Comparison of ENCODE assay signal across 8 cellular contexts in genomic region chr7:44081266-44081748, GRCh38. TPM values are rescaled to one million over a fixed set of nuclear protein-coding genes. Genes with fewer than 3 reads are reported as not detected.
DNase-seq lines count a peak whose midpoint lies in the region; ATAC-seq and TF ChIP-seq lines count a peak whose summit lies in the region.

No MANE protein-coding gene starts in this region.

- no peaks in the 10 kb centered on the region for H3K27me3 Mint-ChIP-seq in mesothelial cell of epicardium (ENCODE audit: low read depth)

- POLR2A ChIA-PET in AG04450 (lab: Yijun Ruan, JAX): no interaction called here

- intact Hi-C loops in ascending aorta (cut with DNase I): no loop called here

- H3K27ac Mint-ChIP-seq in mesothelial cell of epicardium: peak overlapping the region; percentile 59

- H3K27me3 ChIP-seq in AG04450 (ENCODE audit: control insufficient read depth, insufficient read depth, low read length) (no peaks in the 10 kb centered on the region), HUES64 (ENCODE audit: insufficient read depth, low read length) (peaks cover 11% of the 10 kb centered on the region; the same call in 1 of the 2 replicates), ascending aorta (no peaks in the 10 kb centered on the region)

- H3K9me3 ChIP-seq in AG04450 (ENCODE audit: control insufficient read depth, insufficient read depth, low read length) (no peaks in the 10 kb centered on the region; the same call in 1 of the 2 replicates), HUES64 (ENCODE audit: insufficient read depth, low read depth, low read length) (no peaks in the 10 kb centered on the region), ascending aorta (no peaks in the 10 kb centered on the region)

- H3K36me3 ChIP-seq in HUES64 (ENCODE audit: insufficient read depth, low read length) (peaks cover 44% of the 10 kb centered on the region), ascending aorta (peaks cover 34 to 43% of the 10 kb centered on the region in 2 donors)

- DNase-seq in AG04450 (ENCODE audit: low read depth, low spot score): no peak
- no peak for DNase-seq in ascending aorta (ENCODE audit: low spot score in 2 of 2)
- DNase-seq in mesothelial cell of epicardium (ENCODE audit: low spot score in 2 of 2, unreplicated experiment in 2 of 2): no peak
- no peak for DNase-seq in NCI-H774 (lab: John Stamatoyannopoulos, UW)
- no peak for DNase-seq in omental fat pad (ENCODE audit: low spot score)
- no peak for DNase-seq in NCI-H187 treated with DMSO at 0.1 percent for 48 hours (lab: John Stamatoyannopoulos, UW)

- WGBS in HUES64: 92% methylated on average over 9 of the region's 9 CpGs

- TF ChIP-seq CTCF in AG04450 (IDR thresholded peaks at IDR 0.05; ENCODE audit: low read depth, low read length) (no peak), ascending aorta (IDR thresholded peaks at IDR 0.05) (no peak), mesothelial cell of epicardium (IDR thresholded peaks at IDR 0.05; ENCODE audit: unreplicated experiment) (no peak), omental fat pad (IDR thresholded peaks at IDR 0.05) (no peak)

- CTCF ChIA-PET in AG04450 (lab: Charles Lee): no interaction called here

- peak overlapping the region; percentile 81 for H3K4me3 Mint-ChIP-seq in mesothelial cell of epicardium

- H3K9me3 Mint-ChIP-seq in mesothelial cell of epicardium: no peaks in the 10 kb centered on the region

- no peak overlapping the region for H3K9ac ChIP-seq in HUES64 (ENCODE audit: low read depth, low read length)

- H3K4me1 ChIP-seq in HUES64 (ENCODE audit: insufficient read depth, low read length): no peaks in the 10 kb centered on the region
- peaks cover 9 to 42% of the 10 kb centered on the region in 2 donors for H3K4me1 ChIP-seq in ascending aorta

- peak overlapping the region; percentile 75 for H3K4me3 ChIP-seq in AG04450 (ENCODE audit: low read depth, low read length)
- H3K4me3 ChIP-seq in HUES64 (ENCODE audit: low read length): peak overlapping the region; percentile 96
- peak overlapping the region; percentile 66 to 84 for H3K4me3 ChIP-seq in ascending aorta

- H3K36me3 Mint-ChIP-seq in mesothelial cell of epicardium: peaks cover 10% of the 10 kb centered on the region

- ATAC-seq in omental fat pad (ENCODE audit: low FRiP score): no peak
- ATAC-seq in GM19467 (IDR thresholded peaks at IDR 0.05; ENCODE audit: unreplicated experiment): no peak

- peaks cover 19% of the 10 kb centered on the region for H3K4me1 Mint-ChIP-seq in mesothelial cell of epicardium

- H3K27ac ChIP-seq in AG04450 (ENCODE audit: low read depth, low read length) (peak overlapping the region; percentile 21), HUES64 (ENCODE audit: low read depth, low read length) (no peak overlapping the region), ascending aorta (peak overlapping the region; percentile 91)

RNA-seq across cellular contexts. Expression of gene POLM, which starts 1.0 kb away (rescaled TPM):
- polyA plus RNA-seq in AG04450 (2011; rRNA removed): 4.6 and 5.1 TPM in 2 replicates
- polyA minus RNA-seq in AG04450 (2011; rRNA and poly(A)+ RNA removed): 11.0 and 11.6 TPM in 2 replicates
- polyA plus RNA-seq in HUES64 (2013, experiment 1 of 2): 6.7 TPM
- polyA plus RNA-seq in HUES64 (2013, experiment 2 of 2): 7.6 TPM
- 58.8 TPM for total RNA-seq in ascending aorta
- total RNA-seq in mesothelial cell of epicardium: 27.1 to 29.8 TPM (median 29.0 TPM) in 3 replicates
- 10 to 100 TPM; 10.0 to 43.5 (median 21.3) TPM for total RNA-seq in omental fat pad

RNA-seq across cellular contexts. Expression of gene PGAM2, which starts 15.9 kb away (rescaled TPM):
- polyA plus RNA-seq in AG04450 (2011; rRNA removed): not detected in 2 replicates
- not detected in 2 replicates for polyA minus RNA-seq in AG04450 (2011; rRNA and poly(A)+ RNA removed)
- polyA plus RNA-seq in HUES64 (2013, experiment 1 of 2): 3.3 TPM
- 2.3 TPM for polyA plus RNA-seq in HUES64 (2013, experiment 2 of 2)
- not detected for total RNA-seq in ascending aorta
- total RNA-seq in mesothelial cell of epicardium: 0.99 to 1.7 TPM (median 1.2 TPM) in 3 replicates
- not detected for total RNA-seq in omental fat pad

RNA-seq across cellular contexts. Expression of gene AEBP1, which starts 22.8 kb away (rescaled TPM):
- polyA plus RNA-seq in AG04450 (2011; rRNA removed): 18.5 and 30.7 TPM in 2 replicates
- 19.8 and 37.9 TPM in 2 replicates for polyA minus RNA-seq in AG04450 (2011; rRNA and poly(A)+ RNA removed)
- 24.0 TPM for polyA plus RNA-seq in HUES64 (2013, experiment 1 of 2)
- polyA plus RNA-seq in HUES64 (2013, experiment 2 of 2): 30.7 TPM
- total RNA-seq in ascending aorta (1,349 TPM), mesothelial cell of epicardium (94.3 to 96.8 TPM (median 95.2 TPM) in 3 replicates), omental fat pad (100 to 1,000 TPM in 3 of 4 donors, 10 to 100 TPM in 1; 64.9 to 209 (median 163) TPM)

RNA-seq across cellular contexts. Expression of gene DBNL, which starts 36.8 kb away (rescaled TPM):
- 76.1 and 93.8 TPM in 2 replicates for polyA plus RNA-seq in AG04450 (2011; rRNA removed)
- 75.7 and 100 TPM in 2 replicates for polyA minus RNA-seq in AG04450 (2011; rRNA and poly(A)+ RNA removed)
- polyA plus RNA-seq in HUES64 (2013, experiment 1 of 2): 40.3 TPM
- polyA plus RNA-seq in HUES64 (2013, experiment 2 of 2): 38.6 TPM
- total RNA-seq in ascending aorta (177 TPM), mesothelial cell of epicardium (62.6 to 70.9 TPM (median 64.5 TPM) in 3 replicates), omental fat pad (100 to 1,000 TPM; 106 to 160 (median 127) TPM)

RNA-seq across cellular contexts. Expression of gene POLD2, which starts 42.0 kb away (rescaled TPM):
- polyA plus RNA-seq in AG04450 (2011; rRNA removed): 64.8 and 79.6 TPM in 2 replicates
- 29.0 and 39.8 TPM in 2 replicates for polyA minus RNA-seq in AG04450 (2011; rRNA and poly(A)+ RNA removed)
- 94.6 TPM for polyA plus RNA-seq in HUES64 (2013, experiment 1 of 2)
- 102 TPM for polyA plus RNA-seq in HUES64 (2013, experiment 2 of 2)
- total RNA-seq in ascending aorta (97.0 TPM), mesothelial cell of epicardium (117 to 126 TPM (median 125 TPM) in 3 replicates), omental fat pad (10 to 100 TPM; 41.9 to 71.3 (median 44.2) TPM)
